ENCODE assay signal across 8 cellular contexts in the genomic region with DNA sequence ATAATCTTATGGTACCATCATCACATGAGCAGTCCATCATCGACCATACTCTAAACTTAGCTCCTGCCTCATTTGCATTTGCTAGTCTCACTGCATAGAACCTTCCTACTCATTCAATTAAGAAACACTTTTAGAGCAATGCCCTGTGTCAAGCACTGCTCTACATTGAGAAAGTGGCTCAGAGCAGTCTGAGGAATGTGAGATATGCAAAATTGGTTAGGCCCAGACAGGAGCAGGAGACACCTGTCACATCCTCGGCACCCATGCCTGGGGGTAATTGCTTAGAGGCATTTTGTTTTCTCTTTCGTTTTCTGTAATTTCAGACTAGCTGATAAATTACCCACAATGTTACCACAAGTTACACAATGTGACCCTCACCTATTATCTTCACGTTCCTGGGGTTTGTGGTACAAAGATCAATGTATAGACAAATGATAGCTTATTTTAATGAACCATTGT. TPM values are rescaled to one million over a fixed set of nuclear protein-coding genes. Genes with fewer than 3 reads are reported as not detected.
DNase-seq lines count a peak whose midpoint lies in the region; ATAC-seq lines count a peak whose summit lies in the region.
"Had no signal": no experiment of that assay in that cellular context is flagged by ENCODE, and none has a peak within 500 bp of the region (broad histone marks: within the 10 kb centered on the region; RNA-seq: fewer than 3 reads in every experiment).

No MANE protein-coding gene starts in this region.

- 42% methylated on average over 4 of the region's 4 CpGs for WGBS in right cardiac atrium

- H3K4me1 ChIP-seq in right cardiac atrium (ENCODE audit: control insufficient read depth, insufficient read depth, low read length) = no peaks in the 10 kb centered on the region

- H3K27me3 ChIP-seq in right cardiac atrium (ENCODE audit: control insufficient read depth, insufficient read depth) = no peaks in the 10 kb centered on the region

- H3K4me3 ChIP-seq in right cardiac atrium (ENCODE audit: low read length) = no peak overlapping the region

- H3K9me3 ChIP-seq in right cardiac atrium (ENCODE audit: control insufficient read depth, low read length) = no peaks in the 10 kb centered on the region

- intact Hi-C loops in right cardiac atrium (cut with DNase I) = loop anchor here in 3 of 4 donors (10.0 kb wide), 1 partner anchor 217 kb away; no protein-coding TSS in a partner anchor

- ATAC-seq in GM18519 (IDR thresholded peaks at IDR 0.05; ENCODE audit: low FRiP score, unreplicated experiment) (peak; percentile 94), GM19467 (IDR thresholded peaks at IDR 0.05; ENCODE audit: unreplicated experiment) (peak; percentile 97), HG03095 (IDR thresholded peaks at IDR 0.05; ENCODE audit: unreplicated experiment) (peak; percentile 95), right cardiac atrium (no peak)

- no peak overlapping the region for H3K27ac ChIP-seq in right cardiac atrium (ENCODE audit: low read length)

- DNase-seq in central memory CD4-positive, alpha-beta T cell = peak; percentile 1
- DNase-seq in right cardiac atrium = no peak
- no peak for DNase-seq in stimulated activated CD8-positive, alpha-beta memory T cell treated with anti-CD3 and anti-CD28 coated beads, Interleukin-4, amount 100 ng/mL, for 48 hours
- no peak for DNase-seq in activated CD8-positive, alpha-beta memory T cell treated with anti-CD3 and anti-CD28 coated beads for 24 hours
- DNase-seq: NCI-H1694 had no signal

RNA-seq across cellular contexts. Expression of a gene that starts 4.9 kb away (rescaled TPM):
- total RNA-seq in right cardiac atrium = 10 to 100 TPM; 47.1 to 54.3 (median 50.9) TPM
- 27.9 TPM for polyA plus RNA-seq in right cardiac atrium

RNA-seq across cellular contexts. Expression of a gene that starts 47.7 kb away (rescaled TPM):
- not detected for total RNA-seq in right cardiac atrium
- 0.09 TPM for polyA plus RNA-seq in right cardiac atrium

Comparison
In these comparisons a context has a peak if more than half of its experiments do, and no peak if none do; other contexts are left out.
1. ATAC-seq: peak in GM18519 (single experiment), GM19467 (single experiment) and HG03095 (single experiment); none in right cardiac atrium (0 of 2).